1 cellular context compared by ENCODE assay signal in the genomic region with DNA sequence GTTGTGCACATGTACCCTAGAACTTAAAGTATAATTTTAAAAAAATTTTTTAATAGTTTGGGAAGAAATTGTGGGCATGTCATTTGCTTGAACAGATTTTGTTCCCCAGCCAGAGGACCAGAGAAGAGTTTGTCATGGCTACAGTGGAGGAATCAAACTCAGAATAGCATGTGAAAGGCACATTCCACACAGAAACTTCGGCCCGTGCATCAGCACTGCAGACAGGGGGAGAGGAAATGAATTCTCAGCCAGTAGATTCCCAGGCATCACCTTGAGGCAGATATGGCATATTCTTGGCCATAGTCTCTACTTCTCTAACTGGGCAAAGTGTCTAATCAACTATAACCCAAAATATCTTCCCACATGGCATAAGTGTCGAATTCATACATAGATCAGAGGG.
TF ChIP-seq lines count a peak whose summit lies in the region.

No MANE protein-coding gene starts in this region.

TF ChIP-seq in IMR-90, 13 proteins besides CTCF, POLR2A, EP300 and RAD21:
- TF ChIP-seq MXI1 (IDR thresholded peaks at IDR 0.05; ENCODE audit: borderline replicate concordance, low read depth, low read length), result no peak
- no peak for TF ChIP-seq RCOR1 (IDR thresholded peaks at IDR 0.05; ENCODE audit: insufficient replicate concordance, low read length)
- TF ChIP-seq CEBPB (IDR thresholded peaks at IDR 0.05; ENCODE audit: low read depth, low read length), result no peak
- no peak for TF ChIP-seq NFE2L2 (IDR thresholded peaks at IDR 0.05; ENCODE audit: low read depth, low read length)
- TF ChIP-seq FOS (IDR thresholded peaks at IDR 0.05; ENCODE audit: low read depth, low read length), result no peak
- no peak for TF ChIP-seq CHD1 (IDR thresholded peaks at IDR 0.05; ENCODE audit: low read depth, low read length)
- TF ChIP-seq BHLHE40 (IDR thresholded peaks at IDR 0.05; ENCODE audit: low read depth, low read length), result no peak
- TF ChIP-seq SMC3 (IDR thresholded peaks at IDR 0.05; ENCODE audit: low read depth, low read length), result no peak
- no peak for TF ChIP-seq ELK1 (IDR thresholded peaks at IDR 0.05; ENCODE audit: borderline replicate concordance, low read depth, low read length)
- TF ChIP-seq MAZ (IDR thresholded peaks at IDR 0.05; ENCODE audit: borderline replicate concordance, low read depth, low read length), result no peak
- no peak for TF ChIP-seq RFX5 (IDR thresholded peaks at IDR 0.05; ENCODE audit: low read depth, low read length)
- TF ChIP-seq MAFK (IDR thresholded peaks at IDR 0.05; ENCODE audit: low read depth, low read length), result no peak
- no peak for TF ChIP-seq USF2 (IDR thresholded peaks at IDR 0.05; ENCODE audit: low read depth, low read length)
